In the genomic region with DNA sequence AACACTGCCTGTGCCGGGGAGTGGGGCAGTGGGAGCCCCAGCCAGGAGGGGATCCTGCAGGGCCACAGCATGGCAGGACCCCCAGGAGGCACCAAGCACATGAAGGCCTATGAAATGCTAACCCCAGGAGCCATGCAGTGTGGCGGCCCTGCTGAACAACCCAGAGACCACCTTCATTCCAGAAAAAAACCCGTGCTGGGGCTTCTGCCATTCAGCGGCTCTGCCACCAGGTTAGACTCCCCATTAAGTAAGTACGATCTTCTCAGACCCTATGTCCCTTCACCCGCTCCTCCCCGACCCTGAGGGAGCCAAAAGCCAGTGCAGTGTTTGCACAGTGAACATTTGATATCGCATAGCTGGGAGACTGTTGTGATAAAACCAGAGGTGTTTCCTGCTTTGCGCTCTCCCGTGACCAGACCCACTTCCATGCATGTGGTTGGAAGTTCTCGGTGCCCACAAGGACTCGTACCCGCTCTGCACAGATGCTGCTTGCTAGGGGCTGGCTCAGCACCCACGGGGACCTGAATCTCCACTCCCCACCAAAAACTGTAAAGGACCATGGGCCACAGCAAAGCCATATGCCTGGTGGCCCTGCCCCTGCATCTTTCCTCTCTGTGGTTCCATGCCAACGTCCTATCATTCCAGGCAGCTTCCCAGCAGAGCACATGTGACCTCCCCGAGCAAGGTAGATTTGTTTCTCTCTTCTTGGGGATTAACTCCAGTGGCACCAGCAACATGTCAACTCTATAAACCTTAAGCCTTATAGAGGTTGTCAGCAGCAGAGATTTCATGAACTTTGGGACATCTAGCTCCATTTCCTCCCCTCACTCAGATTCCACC, we compare ENCODE assay signal across 1 cellular context.
TF ChIP-seq lines count a peak whose summit lies in the region.

No MANE protein-coding gene starts in this region.

TF ChIP-seq in H1, 55 proteins besides CTCF, POLR2A, EP300 and RAD21:
- TF ChIP-seq, protein P1, sequence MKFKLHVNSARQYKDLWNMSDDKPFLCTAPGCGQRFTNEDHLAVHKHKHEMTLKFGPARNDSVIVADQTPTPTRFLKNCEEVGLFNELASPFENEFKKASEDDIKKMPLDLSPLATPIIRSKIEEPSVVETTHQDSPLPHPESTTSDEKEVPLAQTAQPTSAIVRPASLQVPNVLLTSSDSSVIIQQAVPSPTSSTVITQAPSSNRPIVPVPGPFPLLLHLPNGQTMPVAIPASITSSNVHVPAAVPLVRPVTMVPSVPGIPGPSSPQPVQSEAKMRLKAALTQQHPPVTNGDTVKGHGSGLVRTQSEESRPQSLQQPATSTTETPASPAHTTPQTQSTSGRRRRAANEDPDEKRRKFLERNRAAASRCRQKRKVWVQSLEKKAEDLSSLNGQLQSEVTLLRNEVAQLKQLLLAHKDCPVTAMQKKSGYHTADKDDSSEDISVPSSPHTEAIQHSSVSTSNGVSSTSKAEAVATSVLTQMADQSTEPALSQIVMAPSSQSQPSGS (IDR thresholded peaks at IDR 0.05; ENCODE audit: low read length): no peak
- TF ChIP-seq GABPA (IDR thresholded peaks at IDR 0.05; ENCODE audit: borderline replicate concordance, insufficient read depth, low read length) (no peak), FOSL1 (IDR thresholded peaks at IDR 0.05; ENCODE audit: insufficient read depth, low read depth, low read length) (no peak), EGR1 (IDR thresholded peaks at IDR 0.05; ENCODE audit: borderline replicate concordance, low read depth, low read length) (no peak), ZNF274 (IDR thresholded peaks at IDR 0.05; ENCODE audit: borderline replicate concordance, extremely low read depth, low read length) (no peak), BACH1 (IDR thresholded peaks at IDR 0.05; ENCODE audit: low read length) (no peak), SIN3A (conservative IDR thresholded peaks at IDR 0.05 in 1 of 2, IDR thresholded peaks at IDR 0.05 in 1 of 2; ENCODE audit: low read depth in 1 of 2, low read length in 2 of 2) (no peak)
